Comparison of ENCODE assay signal across 15 cellular contexts in the genomic region with DNA sequence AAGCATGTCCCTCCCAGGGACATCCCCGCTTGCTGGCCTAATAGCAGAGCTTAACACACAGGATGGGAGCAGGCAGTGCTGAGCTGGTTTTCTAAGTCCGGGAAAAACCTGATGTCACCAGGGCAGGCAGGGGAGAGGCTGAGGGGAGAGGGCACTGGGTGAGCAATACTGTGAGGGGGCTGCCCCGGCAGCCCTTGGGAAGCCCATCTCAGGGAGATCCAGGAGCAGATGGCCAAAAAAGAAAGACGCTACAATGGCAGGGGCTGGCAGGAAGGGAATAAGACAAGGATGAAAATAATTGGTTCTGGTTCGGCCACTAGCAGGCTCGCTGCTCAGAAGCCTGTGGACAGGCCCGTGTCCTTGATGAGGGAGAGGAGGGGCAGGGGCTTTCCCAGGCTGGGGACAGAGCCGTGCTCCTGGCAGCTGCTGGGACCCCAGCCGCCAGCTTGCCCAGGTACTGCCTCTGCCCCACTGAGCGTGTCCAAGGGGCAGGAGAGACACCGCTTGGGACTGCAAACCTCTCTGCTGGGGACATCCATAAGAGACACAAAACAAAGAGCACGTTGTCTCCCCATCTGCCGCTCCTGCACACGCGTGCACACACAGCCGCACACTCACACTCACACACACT. TPM values are rescaled to one million over a fixed set of nuclear protein-coding genes. Genes with fewer than 3 reads are reported as not detected.
DNase-seq lines count a peak whose midpoint lies in the region; ATAC-seq lines count a peak whose summit lies in the region.
"Had no signal": no experiment of that assay in that cellular context is flagged by ENCODE, and none has a peak within 500 bp of the region (broad histone marks: within the 10 kb centered on the region; RNA-seq: fewer than 3 reads in every experiment).

No MANE protein-coding gene starts in this region.

- WGBS in mesenchymal stem cell: 84% methylated on average over 16 of the region's 16 CpGs

- H4K91ac ChIP-seq in mesenchymal stem cell (ENCODE audit: low read length): peak overlapping the region; percentile 83

- H3K23ac ChIP-seq in mesenchymal stem cell (ENCODE audit: low read length in 2 of 2): no peak overlapping the region

- no peak overlapping the region for H2AFZ ChIP-seq in mesenchymal stem cell (ENCODE audit: low read depth, low read length)

- H3K27ac ChIP-seq in angular gyrus (ENCODE audit: low read depth, low read length): peak overlapping the region; percentile 78
- H3K27ac ChIP-seq in mesenchymal stem cell (ENCODE audit: low read length, poor library complexity, severe bottlenecking): peak overlapping the region; percentile 27
- peak overlapping the region; percentile 84 for H3K27ac ChIP-seq in substantia nigra (ENCODE audit: low read depth, low read length, poor library complexity, severe bottlenecking)
- H3K27ac ChIP-seq: suprapubic skin had no signal

- H3K4me2 ChIP-seq in mesenchymal stem cell (ENCODE audit: low read length, poor library complexity, severe bottlenecking): no peak overlapping the region

- no peak overlapping the region for H3K4ac ChIP-seq in mesenchymal stem cell (ENCODE audit: low read depth in 1 of 2, low read length in 2 of 2)

- H3K9me3 ChIP-seq in mesenchymal stem cell (ENCODE audit: control insufficient read depth, low read length): no peaks in the 10 kb centered on the region
- H3K9me3 ChIP-seq: A549, suprapubic skin had no signal

- ATAC-seq in GM21360 (IDR thresholded peaks at IDR 0.05; ENCODE audit: unreplicated experiment): no peak
- ATAC-seq: A549; activated naive CD4-positive, alpha-beta T cell treated with anti-CD3 and anti-CD28 coated beads, Interleukin-2, amount 50 U/mL, for 72 hours had no signal

- DNase-seq in activated CD8-positive, alpha-beta memory T cell treated with anti-CD3 and anti-CD28 coated beads, Interleukin-2, amount 50 U/mL, for 4 hours: peak; percentile 11
- no peak for DNase-seq in activated CD8-positive, alpha-beta memory T cell treated with anti-CD3 and anti-CD28 coated beads for 24 hours
- no peak for DNase-seq in mesenchymal stem cell
- peak in 14 of 49 donors; percentile 23 to 68 (median 48) for DNase-seq in substantia nigra (lab: John Stamatoyannopoulos, UW)
- no peak for DNase-seq in GDM1 (lab: John Stamatoyannopoulos, UW)
- DNase-seq in glomerular visceral epithelial cell (ENCODE audit: extremely low spot score): no peak
- DNase-seq: dermis blood vessel endothelial cell, NCI-H1417, NCI-H510A, T-helper 9 cell had no signal

- H3K79me1 ChIP-seq in mesenchymal stem cell (replicated peaks; ENCODE audit: low read length, poor library complexity, severe bottlenecking): peaks cover 13% of the 10 kb centered on the region

- no peaks in the 10 kb centered on the region for H3K27me3 ChIP-seq in mesenchymal stem cell (ENCODE audit: control insufficient read depth in 1 of 2, insufficient read depth in 1 of 2, low read length in 2 of 2)
- H3K27me3 ChIP-seq: suprapubic skin had no signal

- no peak overlapping the region for H2BK120ac ChIP-seq in mesenchymal stem cell (ENCODE audit: low read depth, low read length)

- no peak overlapping the region for H2BK5ac ChIP-seq in mesenchymal stem cell (ENCODE audit: low read depth, low read length, poor library complexity, severe bottlenecking)

- peak overlapping the region in 1 of 2 experiments; percentile 3 for H3K4me3 ChIP-seq in mesenchymal stem cell (ENCODE audit: insufficient read depth in 1 of 2, low read depth in 1 of 2, low read length in 2 of 2)
- H3K4me3 ChIP-seq: A549, suprapubic skin had no signal

- H2BK15ac ChIP-seq in mesenchymal stem cell (ENCODE audit: low read depth, poor library complexity, severe bottlenecking): peak overlapping the region; percentile 48

- peaks cover 54% of the 10 kb centered on the region for H3K4me1 ChIP-seq in mesenchymal stem cell (ENCODE audit: control insufficient read depth, insufficient read depth, low read depth, low read length)

- peak overlapping the region; percentile 31 for H4K8ac ChIP-seq in mesenchymal stem cell (ENCODE audit: low read length)

- H3K9ac ChIP-seq in mesenchymal stem cell (ENCODE audit: low read length): peak overlapping the region; percentile 12

- peak overlapping the region; percentile 19 to 68 for H3K18ac ChIP-seq in mesenchymal stem cell (ENCODE audit: low read depth in 1 of 2, low read length in 2 of 2)

- H2AK5ac ChIP-seq in mesenchymal stem cell (ENCODE audit: low read length, severe bottlenecking): peak overlapping the region; percentile 63

- peak overlapping the region; percentile 35 to 62 for H2BK12ac ChIP-seq in mesenchymal stem cell (ENCODE audit: low read length in 2 of 2)

- peak overlapping the region in 1 of 2 experiments; percentile 48 for H3K14ac ChIP-seq in mesenchymal stem cell (ENCODE audit: low read length in 2 of 2)

- peaks cover 39 to 41% of the 10 kb centered on the region in 2 experiments for H3K36me3 ChIP-seq in mesenchymal stem cell (ENCODE audit: control insufficient read depth in 1 of 2, insufficient read depth in 2 of 2, low read depth in 1 of 2, low read length in 2 of 2)

RNA-seq across cellular contexts. Expression of gene SMAD7, which starts 30.2 kb away (rescaled TPM):
- 9.6 TPM for polyA plus RNA-seq in mesenchymal stem cell (2013, experiment 1 of 2)
- polyA plus RNA-seq in mesenchymal stem cell (2013, experiment 2 of 2): 9.9 TPM

Comparison
In these comparisons a context has a peak if more than half of its experiments do, and no peak if none do; other contexts are left out.
1. H3K27ac ChIP-seq: peak in every context shown above with its lines; median percentile 84 in substantia nigra; 78 in angular gyrus; 27 in mesenchymal stem cell.